In the genomic region with DNA sequence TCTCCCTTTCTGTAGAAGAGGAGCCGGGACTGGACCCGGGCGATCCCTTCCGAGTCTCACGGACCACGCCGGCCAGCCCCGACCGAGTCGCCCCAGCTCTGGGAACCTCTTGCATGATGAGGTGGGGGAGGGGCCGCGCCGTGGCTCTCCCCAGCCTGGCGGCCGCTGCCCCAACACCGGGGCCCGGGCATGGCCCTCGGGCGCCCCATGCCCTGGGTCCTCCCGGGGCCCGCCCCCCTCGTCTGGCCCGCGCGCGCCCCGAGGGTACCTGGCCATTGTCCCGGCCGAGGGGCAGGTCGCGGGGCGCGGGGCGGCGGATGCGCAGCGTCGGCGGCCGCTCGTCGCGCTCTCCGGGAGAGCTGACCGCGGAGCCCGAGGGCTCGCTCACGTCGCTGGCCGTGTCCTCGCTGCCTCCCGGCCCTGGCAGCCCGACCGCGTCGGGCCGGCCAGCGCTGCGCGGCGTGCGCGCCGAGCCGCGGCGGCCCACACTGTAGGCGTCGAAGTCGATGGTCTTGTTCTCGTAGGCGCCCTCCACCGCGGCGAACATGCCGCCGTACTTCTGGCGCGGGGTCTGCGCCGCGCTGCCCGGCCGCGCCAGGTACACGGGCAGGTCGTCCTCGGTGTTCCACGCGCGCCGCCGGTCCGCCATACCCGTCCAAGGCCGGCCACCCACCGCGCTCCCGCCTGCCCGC, we compare ENCODE assay signal across 16 cellular contexts. TPM values are rescaled to one million over a fixed set of nuclear protein-coding genes. Genes with fewer than 3 reads are reported as not detected.
DNase-seq lines count a peak whose midpoint lies in the region; ATAC-seq, FAIRE-seq and TF ChIP-seq lines count a peak whose summit lies in the region.
"Had no signal": no experiment of that assay in that cellular context is flagged by ENCODE, and none has a peak within 500 bp of the region (broad histone marks: within the 10 kb centered on the region; RNA-seq: fewer than 3 reads in every experiment).

No MANE protein-coding gene starts in this region.

- H3K36me3 ChIP-seq in BLaER1 treated with 17β-estradiol and CSF1 and Interleukin-3, amounts not matched to agents 10 nM and 100 nM: no peaks in the 10 kb centered on the region
- H3K36me3 ChIP-seq: Peyer's patch had no signal

- no peak overlapping the region for H3K4me3 Mint-ChIP-seq in nephron progenitor cell
- H3K4me3 Mint-ChIP-seq: activated CD8-positive, alpha-beta memory T cell treated with anti-CD3 and anti-CD28 coated beads, Interleukin-2, amount 10 ng/mL, durations not matched to agents 7 days and 5 days; IgD-negative memory B cell had no signal

- peak overlapping the region; percentile 77 to 99 (median 89) for H3K4me2 ChIP-seq in BLaER1 treated with 17β-estradiol and CSF1 and Interleukin-3, amounts not matched to agents 10 nM and 100 nM

- peak overlapping the region in 5 of 10 experiments; percentile 9 to 55 (median 26); a peak in 3 of 20 replicates for H3K4me3 ChIP-seq in BLaER1 treated with 17β-estradiol and CSF1 and Interleukin-3, amounts not matched to agents 10 nM and 100 nM
- peak overlapping the region in 58 of 59 donors; percentile 16 to 81 (median 50) for H3K4me3 ChIP-seq in dorsolateral prefrontal cortex
- H3K4me3 ChIP-seq: body of pancreas, GM23248, Peyer's patch had no signal

- peaks cover 6 to 17% (median 8%) of the 10 kb centered on the region in 11 experiments; a peak in 21 of 22 replicates for H3K9me3 ChIP-seq in BLaER1 treated with 17β-estradiol and CSF1 and Interleukin-3, amounts not matched to agents 10 nM and 100 nM (replicated peaks in 1 of 11)
- H3K9me3 ChIP-seq: body of pancreas, Peyer's patch had no signal

- no peak for ATAC-seq in HG03095 (IDR thresholded peaks at IDR 0.05; ENCODE audit: unreplicated experiment)
- ATAC-seq: activated CD8-positive, alpha-beta memory T cell treated with anti-CD3 and anti-CD28 coated beads, Interleukin-2, amount 10 ng/mL, durations not matched to agents 7 days and 5 days had no signal

- peaks cover 0 to 60% (median 19%) of the 10 kb centered on the region in 11 experiments; a peak in 15 of 22 replicates for H4K20me1 ChIP-seq in BLaER1 treated with 17β-estradiol and CSF1 and Interleukin-3, amounts not matched to agents 10 nM and 100 nM

- no peak for TF ChIP-seq CTCF in GM20000 (IDR thresholded peaks at IDR 0.05; ENCODE audit: extremely low read depth, missing control alignments)
- no peak for TF ChIP-seq CTCF in dorsolateral prefrontal cortex (IDR thresholded peaks at IDR 0.05 in 54 of 56, conservative IDR thresholded peaks at IDR 0.05 in 2 of 56; ENCODE audit: low read depth in 1 of 56, partially characterized antibody in 56 of 56)
- TF ChIP-seq CTCF in nephron progenitor cell (IDR thresholded peaks at IDR 0.05): no peak

- H3K36me3 Mint-ChIP-seq in nephron progenitor cell (ENCODE audit: low read depth): no peaks in the 10 kb centered on the region
- H3K36me3 Mint-ChIP-seq: IgD-negative memory B cell had no signal

- H3K4me1 ChIP-seq in BLaER1 treated with 17β-estradiol and CSF1 and Interleukin-3, amounts not matched to agents 10 nM and 100 nM: peaks cover 50 to 83% (median 75%) of the 10 kb centered on the region in 10 experiments

- FAIRE-seq in frontal cortex (lab: Jason Lieb, UNC): no peak
- FAIRE-seq: G401.6, keratinocyte had no signal

- DNase-seq in GM20000 (ENCODE audit: low spot score) (peak; percentile 42), dorsolateral prefrontal cortex (no peak), nephron progenitor cell (peak; percentile 30), posterior vena cava (ENCODE audit: low spot score) (no peak), hypothalamus (lab: John Stamatoyannopoulos, UW) (no peak), frontal cortex (ENCODE audit: low spot score in 2 of 2) (no peak)
- DNase-seq: activated CD8-positive, alpha-beta memory T cell treated with anti-CD3 and anti-CD28 coated beads, Interleukin-2, amount 10 ng/mL, durations not matched to agents 7 days and 5 days; Peyer's patch; SW 1271 had no signal

- no peak overlapping the region for H3K27ac ChIP-seq in BLaER1 treated with 17β-estradiol and CSF1 and Interleukin-3, amounts not matched to agents 10 nM and 100 nM
- H3K27ac ChIP-seq in dorsolateral prefrontal cortex: peak overlapping the region in 6 of 59 donors; percentile 14 to 59 (median 27)
- H3K27ac ChIP-seq: body of pancreas, GM23248, Peyer's patch had no signal

- H3K27me3 Mint-ChIP-seq in nephron progenitor cell (ENCODE audit: low read depth, poor library complexity): peaks cover 77% of the 10 kb centered on the region

- intact Hi-C loops in dorsolateral prefrontal cortex (cut with DNase I) (loop anchor here in 1 of 2 donors (5.0 kb wide), 1 partner anchor 45 kb away; no protein-coding TSS in a partner anchor), posterior vena cava (cut with DNase I) (no loop called here)

- H3K27ac Mint-ChIP-seq in nephron progenitor cell: no peak overlapping the region
- H3K27ac Mint-ChIP-seq: activated CD8-positive, alpha-beta memory T cell treated with anti-CD3 and anti-CD28 coated beads, Interleukin-2, amount 10 ng/mL, durations not matched to agents 7 days and 5 days had no signal

- peaks cover 40% of the 10 kb centered on the region for H3K4me1 Mint-ChIP-seq in nephron progenitor cell

- H3K9ac ChIP-seq in BLaER1 treated with 17β-estradiol and CSF1 and Interleukin-3, amounts not matched to agents 10 nM and 100 nM: no peak overlapping the region
- H3K9ac ChIP-seq: GM23248 had no signal

- peaks cover 17 to 75% (median 24%) of the 10 kb centered on the region in 11 experiments for H3K27me3 ChIP-seq in BLaER1 treated with 17β-estradiol and CSF1 and Interleukin-3, amounts not matched to agents 10 nM and 100 nM
- peaks cover 0 to 82% (median 31%) of the 10 kb centered on the region in 45 donors for H3K27me3 ChIP-seq in dorsolateral prefrontal cortex

- peaks cover 17% of the 10 kb centered on the region for H3K9me3 Mint-ChIP-seq in nephron progenitor cell

RNA-seq across cellular contexts. Expression of a gene that starts 0.4 kb away (rescaled TPM):
- total RNA-seq in dorsolateral prefrontal cortex: 100 to 1,000 TPM in 57 of 120 experiments, 10 to 100 TPM in 63; 38.1 to 151 (median 98.4) TPM
- 1 to 10 TPM in 1 of 2 donors, under 1 TPM in 1; 0.81 to 2.0 TPM for total RNA-seq in posterior vena cava
- total RNA-seq in frontal cortex: 624 TPM
- total RNA-seq: GM23248 had no signal

Comparison
In these comparisons a context has a peak if more than half of its experiments do, and no peak if none do; other contexts are left out.
1. DNase-seq: peak in GM20000 (single experiment) and nephron progenitor cell (single experiment); none in dorsolateral prefrontal cortex (0 of 10), posterior vena cava (single experiment), hypothalamus (0 of 51) and frontal cortex (0 of 2).
2. RNA of a gene that starts 0.4 kb away (total RNA-seq): 624 TPM in frontal cortex (single experiment) and 38.1 to 151 TPM in dorsolateral prefrontal cortex; 0.81 to 2.0 TPM in posterior vena cava; every median in the first group is over 10 times any median in the second.